Comparison of ENCODE assay signal across 18 cellular contexts in genomic region chr22:22755778-22756100, GRCh38.
DNase-seq lines count a peak whose midpoint lies in the region; ATAC-seq, FAIRE-seq and TF ChIP-seq lines count a peak whose summit lies in the region.
"Had no signal": no experiment of that assay in that cellular context is flagged by ENCODE, and none has a peak within 500 bp of the region (broad histone marks: within the 10 kb centered on the region; RNA-seq: fewer than 3 reads in every experiment).

No MANE protein-coding gene starts in this region.

- H3K9me3 ChIP-seq in K562 (replicated peaks; ENCODE audit: control insufficient read depth, insufficient read depth, low read depth, low read length), result no peaks in the 10 kb centered on the region

- no peak overlapping the region for H3K9ac ChIP-seq in K562 (ENCODE audit: insufficient read depth in 1 of 2, low read depth in 2 of 2, low read length in 2 of 2)

- no peak for FAIRE-seq in K562 (lab: Jason Lieb, UNC)
- FAIRE-seq: H1 had no signal

- H3K9me1 ChIP-seq in K562 (ENCODE audit: control insufficient read depth, insufficient read depth, low read length), result no peaks in the 10 kb centered on the region

- CTCF ChIA-PET in activated CD8-positive, alpha-beta memory T cell treated with anti-CD3 and anti-CD28 coated beads, Interleukin-2, amount 10 ng/mL, durations not matched to agents 7 days and 5 days (lab: Charles Lee), result interaction anchor here (1.1 to 2.1 kb wide), 6 partner anchors 10 to 128 kb away, joined by 3 to 12 read pairs (median 7); no protein-coding TSS in a partner anchor
- CTCF ChIA-PET in K562 (lab: Yijun Ruan, JAX; ENCODE audit: low intra/inter-chr PET ratio), result interaction anchor here (0.9 kb wide), 1 partner anchor 122 kb away, joined by 4 read pairs; no protein-coding TSS in a partner anchor

- TF ChIP-seq CTCF in K562 (IDR thresholded peaks at IDR 0.05 in 2 of 3, conservative IDR thresholded peaks at IDR 0.05 in 1 of 3; ENCODE audit: insufficient read depth in 2 of 3, low read depth in 1 of 3, low read length in 3 of 3), result no peak

- in situ Hi-C loops in K562 (cut with MboI), result no loop called here

- POLR2A ChIA-PET in K562 (lab: Yijun Ruan, JAX), result interaction anchor here (0.9 to 2.9 kb wide), 8 partner anchors 10 to 128 kb away, joined by 3 to 16 read pairs (median 4); no protein-coding TSS in a partner anchor
- POLR2A ChIA-PET in naive thymus-derived CD8-positive, alpha-beta T cell (lab: Charles Lee), result interaction anchor here (1.1 to 6.5 kb wide), 3 partner anchors 13 to 63 kb away, joined by 3 to 48 read pairs (median 4); no protein-coding TSS in a partner anchor

- peaks cover 4 to 17% of the 10 kb centered on the region in 2 experiments; a peak in 3 of 5 replicates for H3K27me3 ChIP-seq in K562 (ENCODE audit: control insufficient read depth in 2 of 2, insufficient read depth in 2 of 2, low read length in 2 of 2)

- no TSS peak for BruUV-seq in K562 (replicated peaks; lab: Mats Ljungman, UMichigan)

- TF ChIP-seq EP300 in K562 (IDR thresholded peaks at IDR 0.05; ENCODE audit: low read length), result no peak

- no peaks in the 10 kb centered on the region for H3K36me3 Mint-ChIP-seq in activated CD8-positive, alpha-beta memory T cell treated with anti-CD3 and anti-CD28 coated beads, Interleukin-2, amount 10 ng/mL, durations not matched to agents 7 days and 5 days
- no peaks in the 10 kb centered on the region for H3K36me3 Mint-ChIP-seq in naive thymus-derived CD8-positive, alpha-beta T cell

- H3K4me1 ChIP-seq in K562 (replicated peaks in 1 of 2; ENCODE audit: control insufficient read depth in 2 of 2, insufficient read depth in 2 of 2, low read length in 2 of 2), result no peaks in the 10 kb centered on the region

- no peak for TF ChIP-seq POLR2A in K562 (conservative IDR thresholded peaks at IDR 0.05)

- ATAC-seq in activated CD8-positive, alpha-beta memory T cell treated with anti-CD3 and anti-CD28 coated beads, Interleukin-2, amount 10 ng/mL, durations not matched to agents 7 days and 5 days, result no peak
- no peak for ATAC-seq in K562
- no peak for ATAC-seq in naive thymus-derived CD8-positive, alpha-beta T cell
- no peak for ATAC-seq in stimulated activated naive CD8-positive, alpha-beta T cell treated with anti-CD3 and anti-CD28 coated beads, Interleukin-15, amount 100 ng/mL, for 72 hours

- no peak overlapping the region for H3K4me3 Mint-ChIP-seq in activated CD8-positive, alpha-beta memory T cell treated with anti-CD3 and anti-CD28 coated beads, Interleukin-2, amount 10 ng/mL, durations not matched to agents 7 days and 5 days
- H3K4me3 Mint-ChIP-seq in naive thymus-derived CD8-positive, alpha-beta T cell, result peak overlapping the region in 2 of 10 donors; percentile 26 to 43
- no peak overlapping the region for H3K4me3 Mint-ChIP-seq in stimulated activated naive CD8-positive, alpha-beta T cell treated with anti-CD3 and anti-CD28 coated beads, Interleukin-15, amount 100 ng/mL, for 72 hours
- H3K4me3 Mint-ChIP-seq: B cell had no signal

- H4K20me1 ChIP-seq in K562 (replicated peaks; ENCODE audit: control insufficient read depth, insufficient read depth, low read length), result peaks cover 24% of the 10 kb centered on the region

- TF ChIP-seq RAD21 in K562 (CRISPR knock-in tag; conservative IDR thresholded peaks at IDR 0.05 in 1 of 2, IDR thresholded peaks at IDR 0.05 in 1 of 2), result no peak

- H2AFZ ChIP-seq in K562 (ENCODE audit: low read depth, low read length), result no peak overlapping the region

- no peak overlapping the region for H3K4me3 ChIP-seq in K562

- no peak overlapping the region for H3K27ac Mint-ChIP-seq in activated CD8-positive, alpha-beta memory T cell treated with anti-CD3 and anti-CD28 coated beads, Interleukin-2, amount 10 ng/mL, durations not matched to agents 7 days and 5 days
- H3K27ac Mint-ChIP-seq in naive thymus-derived CD8-positive, alpha-beta T cell, result peak overlapping the region in 9 of 10 donors; percentile 52 to 89 (median 63)
- H3K27ac Mint-ChIP-seq in stimulated activated naive CD8-positive, alpha-beta T cell treated with anti-CD3 and anti-CD28 coated beads, Interleukin-15, amount 100 ng/mL, for 72 hours, result no peak overlapping the region

- H3K4me2 ChIP-seq in K562 (ENCODE audit: insufficient read depth, low read length), result no peak overlapping the region

- intact Hi-C loops in K562 (cut with micrococcal nuclease), result loop anchor here (2.0 kb wide), 1 partner anchor 19 kb away; no protein-coding TSS in a partner anchor

- peak; percentile 30 for DNase-seq in activated CD8-positive, alpha-beta memory T cell treated with anti-CD3 and anti-CD28 coated beads, Interleukin-2, amount 10 ng/mL, durations not matched to agents 7 days and 5 days
- DNase-seq in activated CD8-positive, alpha-beta memory T cell treated with anti-CD3 and anti-CD28 coated beads, Interleukin-2, amount 50 U/mL, for 48 hours, result no peak
- DNase-seq in K562 (ENCODE audit: extremely low read depth in 1 of 4, low spot score in 3 of 4), result no peak
- no peak for DNase-seq in naive thymus-derived CD8-positive, alpha-beta T cell
- DNase-seq in stimulated activated naive CD8-positive, alpha-beta T cell treated with anti-CD3 and anti-CD28 coated beads, Interleukin-15, amount 100 ng/mL, for 72 hours, result no peak
- no peak for DNase-seq in iPS-NIHi11 (ENCODE audit: low spot score)
- no peak for DNase-seq in DMS53 treated with DMSO at 0.1 percent for 48 hours (lab: John Stamatoyannopoulos, UW; ENCODE audit: unreplicated experiment)
- DNase-seq: DMS79 treated with DMSO at 0.1 percent for 48 hours, KBM-7, MV-4-11, NCI-H1930, NCI-H226, NCI-H524, NCI-H82, OCI-M1, Right ventricle myocardium superior had no signal

- no peaks in the 10 kb centered on the region for H3K27me3 Mint-ChIP-seq in activated CD8-positive, alpha-beta memory T cell treated with anti-CD3 and anti-CD28 coated beads, Interleukin-2, amount 10 ng/mL, durations not matched to agents 7 days and 5 days
- no peaks in the 10 kb centered on the region for H3K27me3 Mint-ChIP-seq in naive thymus-derived CD8-positive, alpha-beta T cell
- no peaks in the 10 kb centered on the region for H3K27me3 Mint-ChIP-seq in stimulated activated naive CD8-positive, alpha-beta T cell treated with anti-CD3 and anti-CD28 coated beads, Interleukin-15, amount 100 ng/mL, for 72 hours
- H3K27me3 Mint-ChIP-seq: B cell had no signal

- no peaks in the 10 kb centered on the region for H3K79me2 ChIP-seq in K562 (ENCODE audit: control insufficient read depth, insufficient read depth, low read length)

- H3K4me1 Mint-ChIP-seq in activated CD8-positive, alpha-beta memory T cell treated with anti-CD3 and anti-CD28 coated beads, Interleukin-2, amount 10 ng/mL, durations not matched to agents 7 days and 5 days, result peaks cover 34% of the 10 kb centered on the region
- peaks cover 13 to 77% (median 71%) of the 10 kb centered on the region in 4 donors for H3K4me1 Mint-ChIP-seq in naive thymus-derived CD8-positive, alpha-beta T cell
- H3K4me1 Mint-ChIP-seq in stimulated activated naive CD8-positive, alpha-beta T cell treated with anti-CD3 and anti-CD28 coated beads, Interleukin-15, amount 100 ng/mL, for 72 hours, result peaks cover 49% of the 10 kb centered on the region

- no peaks in the 10 kb centered on the region for H3K36me3 ChIP-seq in K562 (ENCODE audit: control insufficient read depth, insufficient read depth, low read length)

- H3K27ac ChIP-seq in K562 (ENCODE audit: extremely low read depth, low read depth, low read length), result no peak overlapping the region

- H3K9me3 Mint-ChIP-seq in activated CD8-positive, alpha-beta memory T cell treated with anti-CD3 and anti-CD28 coated beads, Interleukin-2, amount 10 ng/mL, durations not matched to agents 7 days and 5 days (ENCODE audit: low read depth), result no peaks in the 10 kb centered on the region
- no peaks in the 10 kb centered on the region for H3K9me3 Mint-ChIP-seq in naive thymus-derived CD8-positive, alpha-beta T cell
- H3K9me3 Mint-ChIP-seq in stimulated activated naive CD8-positive, alpha-beta T cell treated with anti-CD3 and anti-CD28 coated beads, Interleukin-15, amount 100 ng/mL, for 72 hours, result no peaks in the 10 kb centered on the region

TF ChIP-seq in K562, 482 proteins besides CTCF, POLR2A, EP300 and RAD21 (continues in another document):
- TF ChIP-seq, protein P1, sequence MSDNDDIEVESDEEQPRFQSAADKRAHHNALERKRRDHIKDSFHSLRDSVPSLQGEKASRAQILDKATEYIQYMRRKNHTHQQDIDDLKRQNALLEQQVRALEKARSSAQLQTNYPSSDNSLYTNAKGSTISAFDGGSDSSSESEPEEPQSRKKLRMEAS (CRISPR knock-in tag; IDR thresholded peaks at IDR 0.05), result 0 out of 2 replicates have a peak, but pooled peaks have one; percentile 35
- TF ChIP-seq HCFC1 (IDR thresholded peaks at IDR 0.05; ENCODE audit: low read depth, low read length) (0 out of 2 replicates have a peak, but pooled peaks have one; percentile 1), TEAD1 (CRISPR knock-in tag; IDR thresholded peaks at IDR 0.05) (0 out of 4 replicates have a peak, but pooled peaks of 1 of the 2 experiments have one; percentile 20), CTBP1 (IDR thresholded peaks at IDR 0.05; ENCODE audit: borderline replicate concordance) (no peak), RB1 (IDR thresholded peaks at IDR 0.05; ENCODE audit: low read depth) (peak; percentile 7; the same call in 1 of the 2 replicates), UBTF (IDR thresholded peaks at IDR 0.05; ENCODE audit: borderline replicate concordance in 1 of 2, low read depth in 2 of 2, low read length in 2 of 2) (no peak), ARHGAP35 (IDR thresholded peaks at IDR 0.05; ENCODE audit: partially characterized antibody) (no peak), BHLHE40 (IDR thresholded peaks at IDR 0.05; ENCODE audit: low read length) (0 out of 2 replicates have a peak, but pooled peaks have one; percentile 6), MYBL2 (IDR thresholded peaks at IDR 0.05; ENCODE audit: low read depth) (no peak), MYBL2 (CRISPR knock-in tag; IDR thresholded peaks at IDR 0.05; ENCODE audit: borderline replicate concordance) (peak; percentile 17; the same call in 1 of the 2 replicates)

Comparison
In these comparisons a context has a peak if more than half of its experiments do, and no peak if none do; other contexts are left out.
1. H3K27ac Mint-ChIP-seq: peak in naive thymus-derived CD8-positive, alpha-beta T cell (9 of 10); none in activated CD8-positive, alpha-beta memory T cell treated with anti-CD3 and anti-CD28 coated beads, Interleukin-2, amount 10 ng/mL, durations not matched to agents 7 days and 5 days (single experiment) and stimulated activated naive CD8-positive, alpha-beta T cell treated with anti-CD3 and anti-CD28 coated beads, Interleukin-15, amount 100 ng/mL, for 72 hours (0 of 2).